ENCODE assay signal across 1 cellular context in genomic region chr7:96670338-96671289, GRCh38.
TF ChIP-seq lines count a peak whose summit lies in the region.

No MANE protein-coding gene starts in this region.

TF ChIP-seq in SK-N-SH treated with all-trans-retinoic acid at 6 μM for 48 hours, 23 proteins besides CTCF, POLR2A, EP300 and RAD21 (continued from another document):
- TF ChIP-seq TSHZ2 (CRISPR knock-in tag; IDR thresholded peaks at IDR 0.05) (peak; percentile 90), ZNF70 (CRISPR knock-in tag; IDR thresholded peaks at IDR 0.05) (peak; percentile 84)
